9 cellular contexts compared by ENCODE assay signal in the genomic region with DNA sequence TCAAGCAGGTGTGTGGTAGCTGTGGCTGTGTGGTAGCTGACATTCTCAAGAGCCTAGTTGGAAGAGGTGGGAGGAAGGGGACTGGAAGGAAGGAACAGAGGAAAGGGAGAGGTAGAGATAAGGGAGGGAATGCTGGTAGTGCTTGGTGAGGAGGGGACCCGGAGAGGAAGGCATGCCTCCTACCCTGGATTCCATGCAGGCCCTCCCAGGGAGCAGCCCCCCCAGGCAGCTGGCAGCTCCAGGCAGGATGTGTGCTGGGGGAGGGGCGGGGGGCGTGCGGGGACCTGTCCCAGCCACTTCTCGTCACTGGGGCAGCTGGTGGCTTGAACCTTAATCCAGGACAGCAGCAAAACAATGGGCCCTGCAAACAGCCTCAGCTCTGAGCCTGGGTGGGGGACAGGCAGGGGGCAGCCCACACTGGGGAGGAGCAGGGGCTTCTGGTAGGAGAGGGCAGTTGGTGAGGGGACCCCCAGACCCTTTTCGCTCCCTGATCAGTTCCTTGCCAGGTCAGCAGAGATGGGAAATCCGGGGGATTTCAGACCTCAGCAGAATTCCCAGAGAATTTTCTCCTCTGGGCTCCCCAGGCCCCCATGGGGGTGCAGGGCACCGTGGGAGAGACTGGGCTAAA. TPM values are rescaled to one million over a fixed set of nuclear protein-coding genes. Genes with fewer than 3 reads are reported as not detected.
DNase-seq lines count a peak whose midpoint lies in the region; ATAC-seq and TF ChIP-seq lines count a peak whose summit lies in the region.
"Had no signal": no experiment of that assay in that cellular context is flagged by ENCODE, and none has a peak within 500 bp of the region (broad histone marks: within the 10 kb centered on the region; RNA-seq: fewer than 3 reads in every experiment).

No MANE protein-coding gene starts in this region.

- H3K4me1 Mint-ChIP-seq in H9: peaks cover 52 to 61% of the 10 kb centered on the region in 2 experiments

- H3K36me3 ChIP-seq in Panc1 (ENCODE audit: control insufficient read depth, insufficient read depth, low read length) (no peaks in the 10 kb centered on the region), skeletal muscle tissue (ENCODE audit: control insufficient read depth in 3 of 3, insufficient read depth in 3 of 3, low read length in 3 of 3) (peaks cover 4 to 20% (median 8%) of the 10 kb centered on the region in 3 donors)

- H3K23me2 ChIP-seq in H9 (ENCODE audit: insufficient read length, low read depth, low read length, poor library complexity, severe bottlenecking): peaks cover 19% of the 10 kb centered on the region

- H3K79me1 ChIP-seq in H9 (ENCODE audit: insufficient read depth, low read depth, low read length, poor library complexity, severe bottlenecking): peaks cover 2% of the 10 kb centered on the region

- H2AK5ac ChIP-seq in H9 (ENCODE audit: insufficient read length, low read length): no peak overlapping the region

- H3K14ac ChIP-seq in H9 (ENCODE audit: insufficient read depth, low read length): 0 out of 2 replicates have a peak overlapping the region, but pooled peaks have one; percentile 0

- H3T11ph ChIP-seq in H9 (ENCODE audit: low read length): no peak overlapping the region

- DNase-seq in H9: peak; percentile 71
- DNase-seq in Panc1 (ENCODE audit: low read depth, low spot score): no peak
- no peak for DNase-seq in fibroblast of pulmonary artery (ENCODE audit: low read depth)
- DNase-seq in HEK293T (ENCODE audit: extremely low spot score): no peak
- DNase-seq in GDM1 (lab: John Stamatoyannopoulos, UW): no peak
- no peak for DNase-seq in SW480 (ENCODE audit: low spot score)

- TF ChIP-seq CTCF in H9 (conservative IDR thresholded peaks at IDR 0.05): no peak
- TF ChIP-seq CTCF in Panc1 (IDR thresholded peaks at IDR 0.05): no peak
- TF ChIP-seq CTCF in fibroblast of pulmonary artery (IDR thresholded peaks at IDR 0.05; ENCODE audit: low read length, missing control alignments): no peak

- no peak overlapping the region for H4K8ac ChIP-seq in H9 (replicated peaks; ENCODE audit: insufficient read length, low read depth, low read length)

- BruUV-seq in Panc1 (replicated peaks; lab: Mats Ljungman, UMichigan): no TSS peak

- H4K5ac ChIP-seq in H9 (ENCODE audit: insufficient read length, low read depth, low read length): no peak overlapping the region

- no CpG with 5 or more reads among the region's 8 CpGs for WGBS in H9 (ENCODE audit: extremely low coverage, insufficient read length, low lambda C conversion rate)

- H3K4me2 ChIP-seq in H9 (ENCODE audit: insufficient read depth, insufficient read length, low read length): peak overlapping the region; percentile 57

- no peak overlapping the region for H3K18ac ChIP-seq in H9 (ENCODE audit: insufficient read length, low read depth, low read length)

- no peak overlapping the region for H2BK5ac ChIP-seq in H9 (ENCODE audit: insufficient read length, low read length)

- H3K27me3 Mint-ChIP-seq in H9 (ENCODE audit: low read depth): no peaks in the 10 kb centered on the region; the same call in 1 of the 2 replicates

- H2BK120ac ChIP-seq in H9 (ENCODE audit: low read depth, low read length, poor library complexity, severe bottlenecking): no peak overlapping the region

- H3K27ac ChIP-seq in H9 (ENCODE audit: insufficient read length, low read depth, low read length) (peak overlapping the region; percentile 30), Panc1 (ENCODE audit: low read length) (peak overlapping the region; percentile 76), skeletal muscle tissue (ENCODE audit: low read depth, low read length) (peak overlapping the region; percentile 75)
- H3K27ac ChIP-seq: VCaP had no signal

- no peak overlapping the region for H2AFZ ChIP-seq in H9 (ENCODE audit: low read length)

- H3K4me1 ChIP-seq in H9 (ENCODE audit: insufficient read depth, low read length): peaks cover 24% of the 10 kb centered on the region; the same call in 1 of the 2 replicates
- peaks cover 41% of the 10 kb centered on the region for H3K4me1 ChIP-seq in Panc1 (ENCODE audit: control insufficient read depth, insufficient read depth, low read length)
- H3K4me1 ChIP-seq in skeletal muscle tissue (ENCODE audit: control insufficient read depth in 3 of 3, insufficient read depth in 3 of 3, low read length in 3 of 3): peaks cover 49 to 74% (median 71%) of the 10 kb centered on the region in 3 donors

- no peak overlapping the region for H2BK12ac ChIP-seq in H9 (ENCODE audit: insufficient read length, low read depth, low read length)

- no peak overlapping the region for H2BK15ac ChIP-seq in H9 (ENCODE audit: low read depth, low read length)

- intact Hi-C loops in Panc1 (cut with micrococcal nuclease; ENCODE audit: unreplicated experiment): no loop called here

- H3K23ac ChIP-seq in H9 (ENCODE audit: insufficient read length, low read depth, low read length): no peak overlapping the region

- H3K4me3 ChIP-seq in Panc1 (ENCODE audit: low read depth in 2 of 2, low read length in 2 of 2) (peak overlapping the region in 1 of 2 experiments; percentile 41; a peak in 1 of 4 replicates), fibroblast of pulmonary artery (replicated peaks; ENCODE audit: low read depth, low read length) (peak overlapping the region; percentile 74), skeletal muscle tissue (ENCODE audit: low read length in 3 of 3) (peak overlapping the region; percentile 22 to 43 (median 31))

- POLR2A ChIA-PET in Panc1 (lab: Charles Lee) (no interaction called here), HEK293T (lab: Yijun Ruan, JAX) (no interaction called here)

- no peak overlapping the region for H3K56ac ChIP-seq in H9 (ENCODE audit: insufficient read length, low read depth, low read length)

- H3K27me3 ChIP-seq in H9 (ENCODE audit: insufficient read depth, low read length): no peaks in the 10 kb centered on the region
- H3K27me3 ChIP-seq in Panc1 (ENCODE audit: control insufficient read depth, insufficient read depth, low read length): no peaks in the 10 kb centered on the region
- peaks cover 0 to 6% (median 0%) of the 10 kb centered on the region in 3 donors for H3K27me3 ChIP-seq in skeletal muscle tissue (ENCODE audit: control insufficient read depth in 3 of 3, insufficient read depth in 3 of 3, low read length in 3 of 3)

- no peaks in the 10 kb centered on the region for H3K9me3 ChIP-seq in H9 (ENCODE audit: control insufficient read depth, low read depth, low read length)
- H3K9me3 ChIP-seq in Panc1 (ENCODE audit: control insufficient read depth, insufficient read depth, low read depth, low read length): no peaks in the 10 kb centered on the region
- H3K9me3 ChIP-seq in skeletal muscle tissue (ENCODE audit: control insufficient read depth in 3 of 3, low read length in 3 of 3): no peaks in the 10 kb centered on the region

- in situ Hi-C loops in Panc1 (cut with HindIII; ENCODE audit: low pct_unique_long_range_greater_than_20kb, low sequenced_read_pairs): no loop called here

- H3K36me3 Mint-ChIP-seq in H9 (ENCODE audit: insufficient read depth in 1 of 3, low read depth in 3 of 3): peaks cover 6 to 27% (median 9%) of the 10 kb centered on the region in 3 experiments

- peak overlapping the region in 2 of 3 experiments; percentile 84 to 92; a peak in 6 of 7 replicates for H3K27ac Mint-ChIP-seq in H9

- H3K9me3 Mint-ChIP-seq in H9: no peaks in the 10 kb centered on the region

- H3K4ac ChIP-seq in H9 (ENCODE audit: low read depth, low read length): no peak overlapping the region

- peaks cover 26% of the 10 kb centered on the region; the same call in 1 of the 2 replicates for H3K79me2 ChIP-seq in H9 (ENCODE audit: insufficient read depth, low read length)

- H3K4me3 Mint-ChIP-seq in H9: peak overlapping the region; percentile 69 to 75; a peak in 4 of 5 replicates

- ATAC-seq in Panc1 (no peak), HG03159 (IDR thresholded peaks at IDR 0.05; ENCODE audit: unreplicated experiment) (no peak)

- peaks cover 7% of the 10 kb centered on the region for H4K20me1 ChIP-seq in H9 (ENCODE audit: control insufficient read depth, insufficient read depth, insufficient read length)

- H2BK20ac ChIP-seq in H9 (ENCODE audit: low read depth, low read length, poor library complexity, severe bottlenecking): no peak overlapping the region

- H4K91ac ChIP-seq in H9 (ENCODE audit: insufficient read length, low read depth, low read length): no peak overlapping the region

- CTCF ChIA-PET in Panc1 (lab: Charles Lee): interaction anchor here (0.6 kb wide), 1 partner anchor 103 kb away, joined by 4 read pairs; no protein-coding TSS in a partner anchor
- CTCF ChIA-PET in HEK293T (lab: Yijun Ruan, JAX): interaction anchor here (0.6 to 1.4 kb wide), 5 partner anchors 10 to 209 kb away, joined by 3 to 5 read pairs (median 3); no protein-coding TSS in a partner anchor

- H3K9ac ChIP-seq in H9 (ENCODE audit: extremely low read depth, insufficient read length, low read length) (peak overlapping the region; percentile 14), skeletal muscle tissue (ENCODE audit: low read depth in 1 of 3, low read length in 3 of 3) (peak overlapping the region in 2 of 3 donors; percentile 51 to 69)

TF ChIP-seq in HEK293T, 16 proteins besides CTCF, POLR2A, EP300 and RAD21:
- TF ChIP-seq TARDBP (IDR thresholded peaks at IDR 0.05) (no peak), ELF4 (IDR thresholded peaks at IDR 0.05) (no peak), FOXK2 (IDR thresholded peaks at IDR 0.05) (no peak), ARNT (IDR thresholded peaks at IDR 0.05) (no peak), LEF1 (IDR thresholded peaks at IDR 0.05; ENCODE audit: borderline replicate concordance) (no peak)
- TF ChIP-seq, protein P1, sequence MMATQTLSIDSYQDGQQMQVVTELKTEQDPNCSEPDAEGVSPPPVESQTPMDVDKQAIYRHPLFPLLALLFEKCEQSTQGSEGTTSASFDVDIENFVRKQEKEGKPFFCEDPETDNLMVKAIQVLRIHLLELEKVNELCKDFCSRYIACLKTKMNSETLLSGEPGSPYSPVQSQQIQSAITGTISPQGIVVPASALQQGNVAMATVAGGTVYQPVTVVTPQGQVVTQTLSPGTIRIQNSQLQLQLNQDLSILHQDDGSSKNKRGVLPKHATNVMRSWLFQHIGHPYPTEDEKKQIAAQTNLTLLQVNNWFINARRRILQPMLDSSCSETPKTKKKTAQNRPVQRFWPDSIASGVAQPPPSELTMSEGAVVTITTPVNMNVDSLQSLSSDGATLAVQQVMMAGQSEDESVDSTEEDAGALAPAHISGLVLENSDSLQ (IDR thresholded peaks at IDR 0.05): no peak
TF ChIP-seq in HEK293T: peak in this region for 0.

RNA-seq across cellular contexts. Expression of gene ARHGAP23, which starts 27.1 kb away (rescaled TPM):
- 96.3 and 97.9 TPM in 2 replicates for total RNA-seq in H9 (2021)
- total RNA-seq in Panc1 (2021; ENCODE audit: unreplicated experiment): 33.0 TPM
- polyA plus RNA-seq in Panc1 (2012; ENCODE audit: insufficient read length): 9.9 TPM
- total RNA-seq in skeletal muscle tissue: 25.6 TPM
